Comparison of ENCODE assay signal across 22 cellular contexts in genomic region chr12:122503783-122504590, GRCh38. TPM values are rescaled to one million over a fixed set of nuclear protein-coding genes. Genes with fewer than 3 reads are reported as not detected.
A peak's percentile ranks its signal among the peaks of the same experiment; 100 is the strongest.
DNase-seq lines count a peak whose midpoint lies in the region; ATAC-seq, FAIRE-seq and TF ChIP-seq lines count a peak whose summit lies in the region.
"Had no signal": no experiment of that assay in that cellular context is flagged by ENCODE, and none has a peak within 500 bp of the region (broad histone marks: within the 10 kb centered on the region; RNA-seq: fewer than 3 reads in every experiment).

No MANE protein-coding gene starts in this region.

- no peak overlapping the region for H3K27ac ChIP-seq in naive thymus-derived CD4-positive, alpha-beta T cell (ENCODE audit: low read depth, low read length)
- H3K27ac ChIP-seq in brain microvascular endothelial cell: no peak overlapping the region
- H3K27ac ChIP-seq: upper lobe of left lung had no signal

- peaks cover 5 to 15% of the 10 kb centered on the region in 2 donors for H3K4me1 ChIP-seq in naive thymus-derived CD4-positive, alpha-beta T cell (ENCODE audit: control insufficient read depth in 2 of 2, insufficient read depth in 2 of 2, low read length in 2 of 2)

- DNase-seq in activated CD4-positive, alpha-beta T cell treated with anti-CD3 and anti-CD28 coated beads for 36 hours: no peak
- no peak for DNase-seq in activated CD4-positive, alpha-beta T cell treated with anti-CD3 and anti-CD28 coated beads for 1 hour
- DNase-seq in GM12891 (ENCODE audit: insufficient read length, low spot score) (no peak), activated B cell treated with CpG ODN at 0.5 μM for 24 hours (no peak), GM20000 (ENCODE audit: low spot score) (no peak), brain microvascular endothelial cell (no peak)
- DNase-seq in naive thymus-derived CD4-positive, alpha-beta T cell: no peak
- DNase-seq: anterior cingulate cortex; C1 segment of cervical spinal cord; KBM-7; mesendoderm; NCI-H1694; small intestine; stimulated activated CD4-positive, alpha-beta T cell treated with anti-CD3 and anti-CD28 coated beads, Interleukin-4, amount 100 ng/mL, for 1 hour; upper lobe of left lung had no signal

- CTCF ChIA-PET in activated CD4-positive, alpha-beta T cell treated with anti-CD3 and anti-CD28 coated beads for 36 hours (lab: Charles Lee): interaction anchor here (0.6 to 2.0 kb wide), 2 partner anchors 97 to 104 kb away, joined by 3 to 6 read pairs; no protein-coding TSS in a partner anchor
- CTCF ChIA-PET in activated B cell treated with CpG ODN at 0.5 μM for 24 hours (lab: Charles Lee): no interaction called here
- CTCF ChIA-PET in naive thymus-derived CD4-positive, alpha-beta T cell (lab: Charles Lee): no interaction called here

- peaks cover 18% of the 10 kb centered on the region for H3K4me1 Mint-ChIP-seq in activated CD4-positive, alpha-beta T cell treated with anti-CD3 and anti-CD28 coated beads for 36 hours
- H3K4me1 Mint-ChIP-seq in activated B cell treated with CpG ODN at 0.5 μM for 24 hours: peaks cover 30% of the 10 kb centered on the region
- peaks cover 22 to 32% (median 25%) of the 10 kb centered on the region in 7 donors for H3K4me1 Mint-ChIP-seq in naive thymus-derived CD4-positive, alpha-beta T cell

- no peak for TF ChIP-seq CTCF in activated B cell treated with CpG ODN at 0.5 μM for 24 hours (IDR thresholded peaks at IDR 0.05)
- no peak for TF ChIP-seq CTCF in GM20000 (IDR thresholded peaks at IDR 0.05; ENCODE audit: extremely low read depth, missing control alignments)
- no peak for TF ChIP-seq CTCF in brain microvascular endothelial cell (IDR thresholded peaks at IDR 0.05; ENCODE audit: low read depth, low read length, missing control alignments)

- FAIRE-seq in GM12891 (lab: Jason Lieb, UNC): no peak
- FAIRE-seq: A204.1, RCC 7860, small intestine had no signal

- H3K36me3 Mint-ChIP-seq in activated CD4-positive, alpha-beta T cell treated with anti-CD3 and anti-CD28 coated beads for 36 hours (ENCODE audit: low read depth): peaks cover 61% of the 10 kb centered on the region
- H3K36me3 Mint-ChIP-seq in activated B cell treated with CpG ODN at 0.5 μM for 24 hours (ENCODE audit: low read depth): peaks cover 73% of the 10 kb centered on the region
- peaks cover 3 to 27% (median 24%) of the 10 kb centered on the region in 5 donors for H3K36me3 Mint-ChIP-seq in naive thymus-derived CD4-positive, alpha-beta T cell

- H3K27me3 ChIP-seq in naive thymus-derived CD4-positive, alpha-beta T cell (ENCODE audit: control insufficient read depth in 2 of 2, insufficient read depth in 2 of 2, low read length in 2 of 2): no peaks in the 10 kb centered on the region
- no peaks in the 10 kb centered on the region for H3K27me3 ChIP-seq in brain microvascular endothelial cell (replicated peaks)
- H3K27me3 ChIP-seq: neural progenitor cell, upper lobe of left lung had no signal

- H3K27me3 Mint-ChIP-seq in activated CD4-positive, alpha-beta T cell treated with anti-CD3 and anti-CD28 coated beads for 36 hours: no peaks in the 10 kb centered on the region
- H3K27me3 Mint-ChIP-seq in activated B cell treated with CpG ODN at 0.5 μM for 24 hours: no peaks in the 10 kb centered on the region
- H3K27me3 Mint-ChIP-seq in naive thymus-derived CD4-positive, alpha-beta T cell: no peaks in the 10 kb centered on the region
- H3K27me3 Mint-ChIP-seq: activated T-helper 17 cell treated with anti-CD3 and anti-CD28 coated beads, Interleukin-2, amount 50 U/mL, for 72 hours; central memory CD8-positive, alpha-beta T cell had no signal

- no peaks in the 10 kb centered on the region for H3K9me3 ChIP-seq in naive thymus-derived CD4-positive, alpha-beta T cell (ENCODE audit: control insufficient read depth in 2 of 3, low read length in 3 of 3)
- H3K9me3 ChIP-seq: upper lobe of left lung had no signal

- no peaks in the 10 kb centered on the region for H3K9me3 Mint-ChIP-seq in activated CD4-positive, alpha-beta T cell treated with anti-CD3 and anti-CD28 coated beads for 36 hours (ENCODE audit: low read depth)
- H3K9me3 Mint-ChIP-seq in activated B cell treated with CpG ODN at 0.5 μM for 24 hours: no peaks in the 10 kb centered on the region
- peaks cover 0 to 2% (median 0%) of the 10 kb centered on the region in 11 donors for H3K9me3 Mint-ChIP-seq in naive thymus-derived CD4-positive, alpha-beta T cell
- H3K9me3 Mint-ChIP-seq: activated T-helper 17 cell treated with anti-CD3 and anti-CD28 coated beads, Interleukin-2, amount 50 U/mL, for 72 hours; central memory CD8-positive, alpha-beta T cell; neural progenitor cell had no signal

- H3K27ac Mint-ChIP-seq in activated CD4-positive, alpha-beta T cell treated with anti-CD3 and anti-CD28 coated beads for 36 hours: peak overlapping the region; percentile 33
- peak overlapping the region; percentile 56 for H3K27ac Mint-ChIP-seq in activated B cell treated with CpG ODN at 0.5 μM for 24 hours
- H3K27ac Mint-ChIP-seq in naive thymus-derived CD4-positive, alpha-beta T cell: peak overlapping the region in 7 of 9 donors; percentile 7 to 83 (median 58)
- H3K27ac Mint-ChIP-seq: neural progenitor cell had no signal

- no peak overlapping the region for H3K4me3 Mint-ChIP-seq in activated CD4-positive, alpha-beta T cell treated with anti-CD3 and anti-CD28 coated beads for 36 hours
- no peak overlapping the region for H3K4me3 Mint-ChIP-seq in activated B cell treated with CpG ODN at 0.5 μM for 24 hours
- no peak overlapping the region for H3K4me3 Mint-ChIP-seq in naive thymus-derived CD4-positive, alpha-beta T cell
- H3K4me3 Mint-ChIP-seq: activated T-helper 17 cell treated with anti-CD3 and anti-CD28 coated beads, Interleukin-2, amount 50 U/mL, for 72 hours; central memory CD8-positive, alpha-beta T cell; neural progenitor cell had no signal

- POLR2A ChIA-PET in activated CD4-positive, alpha-beta T cell treated with anti-CD3 and anti-CD28 coated beads for 36 hours (lab: Charles Lee): interaction anchor here (0.9 to 1.5 kb wide), 3 partner anchors 14 to 23 kb away, joined by 4 to 6 read pairs (median 6); partner anchors contain the start of genes KNTC1 and RSRC2
- POLR2A ChIA-PET in activated B cell treated with CpG ODN at 0.5 μM for 24 hours (lab: Charles Lee): interaction anchor here (6.9 kb wide), 1 partner anchor 20 kb away, joined by 202 read pairs; the partner anchor contains the start of genes KNTC1 and RSRC2
- POLR2A ChIA-PET in naive thymus-derived CD4-positive, alpha-beta T cell (lab: Charles Lee): interaction anchor here (0.6 to 9.6 kb wide), 6 partner anchors 9 to 245 kb away, joined by 3 to 115 read pairs (median 4); partner anchors contain the start of genes KNTC1 and RSRC2

- no peak for ATAC-seq in activated CD4-positive, alpha-beta T cell treated with anti-CD3 and anti-CD28 coated beads for 36 hours
- no peak for ATAC-seq in activated B cell treated with CpG ODN at 0.5 μM for 24 hours (ENCODE audit: low read depth)
- no peak for ATAC-seq in naive thymus-derived CD4-positive, alpha-beta T cell
- ATAC-seq in GM18868 (IDR thresholded peaks at IDR 0.05; ENCODE audit: unreplicated experiment): no peak
- ATAC-seq: activated T-helper 17 cell treated with anti-CD3 and anti-CD28 coated beads, Interleukin-2, amount 50 U/mL, for 72 hours; SK-N-SH treated with all-trans-retinoic acid at 6 μM for 48 hours had no signal

- H3K36me3 ChIP-seq in naive thymus-derived CD4-positive, alpha-beta T cell (ENCODE audit: control insufficient read depth in 2 of 3, insufficient read depth in 3 of 3, low read length in 3 of 3): peaks cover 20 to 56% (median 33%) of the 10 kb centered on the region in 3 experiments
- H3K36me3 ChIP-seq in brain microvascular endothelial cell (replicated peaks): peaks cover 54% of the 10 kb centered on the region

- intact Hi-C loops in activated CD4-positive, alpha-beta T cell treated with anti-CD3 and anti-CD28 coated beads for 36 hours (cut with DNase I, micrococcal nuclease): loop anchor here in 1 of 2 experiments (1.0 to 5.0 kb wide), 2 partner anchors 7 to 422 kb away; no protein-coding TSS in a partner anchor
- intact Hi-C loops in activated B cell treated with CpG ODN at 0.5 μM for 24 hours (cut with micrococcal nuclease): loop anchor here (5.0 kb wide), 2 partner anchors 228 to 318 kb away; partner anchors contain the start of gene HCAR1
- intact Hi-C loops in naive thymus-derived CD4-positive, alpha-beta T cell (cut with micrococcal nuclease): loop anchor here in 1 of 2 donors (5.0 kb wide), 1 partner anchor 1922 kb away; the partner anchor contains the start of gene POP5

- no peak overlapping the region for H3K4me3 ChIP-seq in naive thymus-derived CD4-positive, alpha-beta T cell (ENCODE audit: low read length)
- H3K4me3 ChIP-seq in brain microvascular endothelial cell (ENCODE audit: low read depth, low read length): no peak overlapping the region
- H3K4me3 ChIP-seq: neural progenitor cell, upper lobe of left lung had no signal

- in situ Hi-C loops in brain microvascular endothelial cell (cut with HindIII; ENCODE audit: low pct_ligation_motif_present, low sequenced_read_pairs): no loop called here

- TF ChIP-seq POLR2A in GM12891 (IDR thresholded peaks at IDR 0.05; ENCODE audit: low read depth, low read length): peak; percentile 45

TF ChIP-seq in GM12891, 5 proteins besides CTCF, POLR2A, EP300 and RAD21 (continues in another document):
- TF ChIP-seq TAF1 (IDR thresholded peaks at IDR 0.05; ENCODE audit: low read depth, low read length): no peak
- TF ChIP-seq SPI1 (IDR thresholded peaks at IDR 0.05; ENCODE audit: low read depth, low read length): no peak
- no peak for TF ChIP-seq PAX5 (IDR thresholded peaks at IDR 0.05; ENCODE audit: insufficient read depth, low read length, severe bottlenecking)

RNA-seq across cellular contexts. Expression of gene ZCCHC8, which starts 3.3 kb away (rescaled TPM):
- total RNA-seq in activated CD4-positive, alpha-beta T cell treated with anti-CD3 and anti-CD28 coated beads for 36 hours: 10 to 100 TPM; 34.7 to 39.1 TPM
- polyA plus RNA-seq in GM12891 (2012; ENCODE audit: low read depth, missing spikeins): 14.0 TPM
- total RNA-seq in activated B cell treated with CpG ODN at 0.5 μM for 24 hours: 39.8 and 48.0 TPM in 2 replicates
- 10 to 100 TPM; 44.4 to 54.0 (median 46.8) TPM for total RNA-seq in naive thymus-derived CD4-positive, alpha-beta T cell
- 10 to 100 TPM; 10.6 to 19.7 TPM for polyA plus RNA-seq in naive thymus-derived CD4-positive, alpha-beta T cell

RNA-seq across cellular contexts. Expression of gene RSRC2, which starts 22.7 kb away (rescaled TPM):
- 100 to 1,000 TPM in 1 of 2 experiments, 10 to 100 TPM in 1; 92.7 to 105 TPM for total RNA-seq in activated CD4-positive, alpha-beta T cell treated with anti-CD3 and anti-CD28 coated beads for 36 hours
- polyA plus RNA-seq in GM12891 (2012; ENCODE audit: low read depth, missing spikeins): 69.1 TPM
- total RNA-seq in activated B cell treated with CpG ODN at 0.5 μM for 24 hours: 106 and 126 TPM in 2 replicates
- total RNA-seq in naive thymus-derived CD4-positive, alpha-beta T cell: 100 to 1,000 TPM in 4 of 5 experiments, 10 to 100 TPM in 1; 89.7 to 249 (median 139) TPM
- 10 to 100 TPM; 32.1 to 56.1 TPM for polyA plus RNA-seq in naive thymus-derived CD4-positive, alpha-beta T cell

RNA-seq across cellular contexts. Expression of gene KNTC1, which starts 23.1 kb away (rescaled TPM):
- 100 to 1,000 TPM; 136 to 175 TPM for total RNA-seq in activated CD4-positive, alpha-beta T cell treated with anti-CD3 and anti-CD28 coated beads for 36 hours
- polyA plus RNA-seq in GM12891 (2012; ENCODE audit: low read depth, missing spikeins): 26.2 TPM
- 45.5 and 64.0 TPM in 2 replicates for total RNA-seq in activated B cell treated with CpG ODN at 0.5 μM for 24 hours
- 100 to 1,000 TPM in 1 of 5 experiments, 10 to 100 TPM in 4; 24.5 to 102 (median 31.0) TPM for total RNA-seq in naive thymus-derived CD4-positive, alpha-beta T cell
- polyA plus RNA-seq in naive thymus-derived CD4-positive, alpha-beta T cell: 1 to 10 TPM; 4.0 to 5.2 TPM
